In genomic region chr10:79093658-79094411, GRCh38 we compare ENCODE assay signal across 1 cellular context.
TF ChIP-seq lines count a peak whose summit lies in the region.

No MANE protein-coding gene starts in this region.

TF ChIP-seq in K562, 482 proteins besides CTCF, POLR2A, EP300 and RAD21 (continued from another document and continues in another):
- TF ChIP-seq SMARCB1 (IDR thresholded peaks at IDR 0.05; ENCODE audit: insufficient read length, low read depth), result no peak
- no peak for TF ChIP-seq XRCC4 (IDR thresholded peaks at IDR 0.05; ENCODE audit: extremely low read depth, insufficient read depth, insufficient read length)
- no peak for TF ChIP-seq SRSF1 (IDR thresholded peaks at IDR 0.05; ENCODE audit: low read depth, low read length)
- TF ChIP-seq CC2D1A (IDR thresholded peaks at IDR 0.05), result no peak
- TF ChIP-seq RBFOX2 (IDR thresholded peaks at IDR 0.05; ENCODE audit: low read depth, low read length), result peak; percentile 43
- no peak for TF ChIP-seq NCOA6 (IDR thresholded peaks at IDR 0.05)
- TF ChIP-seq ZNF280A (IDR thresholded peaks at IDR 0.05; ENCODE audit: low read depth, partially characterized antibody), result no peak
- no peak for TF ChIP-seq RBM34 (IDR thresholded peaks at IDR 0.05; ENCODE audit: borderline replicate concordance, insufficient read depth, low read length)
- TF ChIP-seq CBX2 (IDR thresholded peaks at IDR 0.05; ENCODE audit: insufficient read depth, low read length, poor library complexity, severe bottlenecking), result no peak
- TF ChIP-seq CHAMP1 (IDR thresholded peaks at IDR 0.05), result no peak
- no peak for TF ChIP-seq ELK1 (CRISPR knock-in tag; IDR thresholded peaks at IDR 0.05)
- TF ChIP-seq KDM2B (CRISPR knock-in tag; IDR thresholded peaks at IDR 0.05), result no peak
- TF ChIP-seq ZNF717 (CRISPR knock-in tag; IDR thresholded peaks at IDR 0.05), result peak; percentile 32; the same call in 1 of the 2 replicates
- TF ChIP-seq YY1 (IDR thresholded peaks at IDR 0.05; ENCODE audit: borderline replicate concordance in 1 of 3, control insufficient read depth in 1 of 3, extremely low read depth in 1 of 3, insufficient read depth in 3 of 3, insufficient read length in 1 of 3, insufficient replicate concordance in 2 of 3, low read depth in 1 of 3, low read length in 2 of 3), result no peak
- 0 out of 2 replicates have a peak, but pooled peaks have one; percentile 28 for TF ChIP-seq GABPA (tag; conservative IDR thresholded peaks at IDR 0.05; ENCODE audit: low read depth)
- TF ChIP-seq FIP1L1 (IDR thresholded peaks at IDR 0.05; ENCODE audit: low read depth, low read length, poor library complexity, severe bottlenecking), result no peak
- TF ChIP-seq JUN (IDR thresholded peaks at IDR 0.05; ENCODE audit: borderline replicate concordance, low read depth, low read length), result no peak
- TF ChIP-seq JUN (CRISPR knock-in tag; IDR thresholded peaks at IDR 0.05; ENCODE audit: borderline replicate concordance), result 0 out of 2 replicates have a peak, but pooled peaks have one; percentile 35
- TF ChIP-seq STAT5A (IDR thresholded peaks at IDR 0.05; ENCODE audit: borderline replicate concordance, low read length), result peak; percentile 33; the same call in 1 of the 2 replicates
- TF ChIP-seq SRSF9 (IDR thresholded peaks at IDR 0.05; ENCODE audit: borderline replicate concordance, low read depth, low read length), result no peak
- TF ChIP-seq HDAC2 (IDR thresholded peaks at IDR 0.05), result peak; percentile 82; the same call in 1 of the 2 replicates
- no peak for TF ChIP-seq ZNF518B (CRISPR knock-in tag; IDR thresholded peaks at IDR 0.05)
- no peak for TF ChIP-seq TCF15 (CRISPR knock-in tag; IDR thresholded peaks at IDR 0.05)
- peak in 1 of 2 experiments; percentile 71; a peak in 1 of 4 replicates for TF ChIP-seq ZNF639 (CRISPR knock-in tag; conservative IDR thresholded peaks at IDR 0.05 in 1 of 2, IDR thresholded peaks at IDR 0.05 in 1 of 2)
- TF ChIP-seq HIVEP1 (CRISPR knock-in tag; IDR thresholded peaks at IDR 0.05), result 0 out of 2 replicates have a peak, but pooled peaks have one; percentile 21
- TF ChIP-seq MAX (CRISPR knock-in tag; IDR thresholded peaks at IDR 0.05), result 0 out of 2 replicates have a peak, but pooled peaks have one; percentile 24
- TF ChIP-seq ZNF134 (CRISPR knock-in tag; conservative IDR thresholded peaks at IDR 0.05), result 0 out of 2 replicates have a peak, but pooled peaks have one; percentile 11
- TF ChIP-seq GATAD2A (IDR thresholded peaks at IDR 0.05), result peak; percentile 72; the same call in 1 of the 2 replicates
- TF ChIP-seq ZNF280B (CRISPR knock-in tag; IDR thresholded peaks at IDR 0.05), result no peak
- no peak for TF ChIP-seq GTF2A2 (tag; IDR thresholded peaks at IDR 0.05)
- TF ChIP-seq CCAR2 (IDR thresholded peaks at IDR 0.05; ENCODE audit: low read depth, low read length), result no peak
- no peak for TF ChIP-seq ETS2 (tag; IDR thresholded peaks at IDR 0.05; ENCODE audit: borderline replicate concordance, poor library complexity, severe bottlenecking)
- no peak for TF ChIP-seq SNRNP70 (optimal IDR thresholded peaks at IDR 0.05; ENCODE audit: low read depth, low read length)
- no peak for TF ChIP-seq BACH1 (tag; IDR thresholded peaks at IDR 0.05)
- TF ChIP-seq SMARCC2 (IDR thresholded peaks at IDR 0.05; ENCODE audit: low read depth), result no peak
- no peak for TF ChIP-seq TFAM (CRISPR knock-in tag; conservative IDR thresholded peaks at IDR 0.05)
- no peak for TF ChIP-seq RB1 (IDR thresholded peaks at IDR 0.05; ENCODE audit: low read depth)
- no peak for TF ChIP-seq MED1 (CRISPR knock-in tag; IDR thresholded peaks at IDR 0.05; ENCODE audit: borderline replicate concordance)
- no peak for TF ChIP-seq ZBTB7A (IDR thresholded peaks at IDR 0.05; ENCODE audit: borderline replicate concordance, control insufficient read depth, low read depth, low read length)
- TF ChIP-seq HLTF (IDR thresholded peaks at IDR 0.05), result no peak
- no peak for TF ChIP-seq ILK (tag; IDR thresholded peaks at IDR 0.05; ENCODE audit: borderline replicate concordance, low read depth)
- TF ChIP-seq NCOA1 (IDR thresholded peaks at IDR 0.05; ENCODE audit: low read depth), result peak; percentile 62; the same call in 1 of the 2 replicates
- no peak for TF ChIP-seq GTF2F1 (IDR thresholded peaks at IDR 0.05; ENCODE audit: low read depth, low read length)
- TF ChIP-seq ZNF239 (CRISPR knock-in tag; IDR thresholded peaks at IDR 0.05), result peak; percentile 97
- TF ChIP-seq DLX4 (CRISPR knock-in tag; IDR thresholded peaks at IDR 0.05), result no peak
- TF ChIP-seq TAF15 (IDR thresholded peaks at IDR 0.05; ENCODE audit: low read depth, low read length), result no peak
- no peak for TF ChIP-seq ZNF507 (tag; conservative IDR thresholded peaks at IDR 0.05)
- 0 out of 2 replicates have a peak, but pooled peaks have one; percentile 44 for TF ChIP-seq POLR2AphosphoS5 (IDR thresholded peaks at IDR 0.05; ENCODE audit: control insufficient read depth, insufficient read depth, low read depth, low read length)
- no peak for TF ChIP-seq REST (CRISPR knock-in tag; IDR thresholded peaks at IDR 0.05; ENCODE audit: low read depth)
- no peak for TF ChIP-seq NELFE (IDR thresholded peaks at IDR 0.05; ENCODE audit: insufficient read depth, insufficient read length)
- no peak for TF ChIP-seq ZKSCAN3 (CRISPR knock-in tag; IDR thresholded peaks at IDR 0.05)
- no peak for TF ChIP-seq GABPB1 (CRISPR knock-in tag; IDR thresholded peaks at IDR 0.05)
- no peak for TF ChIP-seq MEIS2 (IDR thresholded peaks at IDR 0.05; ENCODE audit: partially characterized antibody)
- no peak for TF ChIP-seq ZNF124 (CRISPR knock-in tag; IDR thresholded peaks at IDR 0.05)
